In the genomic region with DNA sequence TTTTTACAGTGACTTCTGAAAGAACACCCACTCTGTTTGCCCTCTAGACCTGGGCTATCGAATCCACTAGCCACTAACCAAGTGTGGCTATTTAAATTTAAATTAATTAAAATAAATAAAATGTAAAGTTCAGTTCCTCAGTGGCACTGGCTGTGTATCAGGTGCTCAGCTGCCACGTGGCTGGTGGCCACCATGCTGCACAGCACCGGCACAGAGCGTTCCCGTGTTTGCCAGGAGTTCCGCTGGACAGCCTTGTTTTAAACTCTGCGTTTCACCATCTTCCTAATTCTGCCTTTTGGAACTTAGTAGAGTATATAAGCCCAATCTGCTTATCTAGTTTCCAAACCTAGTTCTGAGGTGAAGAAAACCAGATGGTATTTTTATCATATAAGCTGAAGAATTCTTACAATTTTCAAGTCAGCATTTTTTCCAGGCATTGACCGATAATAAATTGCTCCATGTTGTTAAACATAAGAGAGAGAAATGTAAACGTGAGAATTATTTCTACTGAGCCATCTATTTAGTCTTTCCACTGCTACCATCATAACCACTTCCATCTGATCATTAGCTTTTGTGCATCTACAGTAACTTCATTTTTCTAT, we compare ENCODE assay signal across 29 cellular contexts.
"Had no signal": no experiment of that assay in that cellular context is flagged by ENCODE, and none has a peak within 500 bp of the region (broad histone marks: within the 10 kb centered on the region; RNA-seq: fewer than 3 reads in every experiment).

No MANE protein-coding gene starts in this region.

- H3K9me3 Mint-ChIP-seq: activated CD4-positive, alpha-beta T cell treated with anti-CD3 and anti-CD28 coated beads, Interleukin-2, amount 10 ng/mL, durations not matched to agents 24 days and 14 days; activated CD8-positive, alpha-beta T cell treated with anti-CD3 and anti-CD28 coated beads for 36 hours; activated naive CD4-positive, alpha-beta T cell treated with anti-CD3 and anti-CD28 coated beads, Interleukin-2, amount 50 U/mL, for 24 hours; activated naive CD8-positive, alpha-beta T cell treated with anti-CD3 and anti-CD28 coated beads, Interleukin-2, amount 10 ng/mL, durations not matched to agents 7 days and 5 days; activated T-cell treated with anti-CD3 and anti-CD28 coated beads, Interleukin-2, amount 50 U/mL, for 72 hours; activated T-helper 17 cell treated with anti-CD3 and anti-CD28 coated beads, Interleukin-2, amount 50 U/mL, for 72 hours; T-helper 1 cell treated with Interleukin-12 subunit alpha and Interleukin-12 subunit beta and Interleukin-4 antibody, amounts not matched to agents 30 μg/mL and 1 μg/mL, for 36 hours; T-helper 2 cell treated with Interferon-gamma antibody and Interleukin-4, amounts not matched to agents 5 μg/mL and 100 μg/mL, for 36 hours had no signal

- H3K4me3 ChIP-seq: ascending aorta, breast epithelium, SJCRH30, SK-N-MC had no signal

- H3K27me3 Mint-ChIP-seq: activated CD8-positive, alpha-beta T cell treated with anti-CD3 and anti-CD28 coated beads for 36 hours; activated naive CD4-positive, alpha-beta T cell treated with anti-CD3 and anti-CD28 coated beads, Interleukin-2, amount 50 U/mL, for 24 hours; activated naive CD8-positive, alpha-beta T cell treated with anti-CD3 and anti-CD28 coated beads, Interleukin-2, amount 10 ng/mL, durations not matched to agents 7 days and 5 days had no signal

- H3K27ac Mint-ChIP-seq: activated CD4-positive, alpha-beta T cell treated with anti-CD3 and anti-CD28 coated beads, Interleukin-2, amount 10 ng/mL, durations not matched to agents 24 days and 14 days; activated CD8-positive, alpha-beta T cell treated with anti-CD3 and anti-CD28 coated beads for 36 hours; activated naive CD4-positive, alpha-beta T cell treated with anti-CD3 and anti-CD28 coated beads, Interleukin-2, amount 50 U/mL, for 24 hours; activated naive CD8-positive, alpha-beta T cell treated with anti-CD3 and anti-CD28 coated beads, Interleukin-2, amount 10 ng/mL, durations not matched to agents 7 days and 5 days; activated T-cell treated with anti-CD3 and anti-CD28 coated beads, Interleukin-2, amount 50 U/mL, for 72 hours; activated T-helper 17 cell treated with anti-CD3 and anti-CD28 coated beads, Interleukin-2, amount 50 U/mL, for 72 hours; T-helper 1 cell treated with Interleukin-12 subunit alpha and Interleukin-12 subunit beta and Interleukin-4 antibody, amounts not matched to agents 30 μg/mL and 1 μg/mL, for 36 hours; T-helper 2 cell treated with Interferon-gamma antibody and Interleukin-4, amounts not matched to agents 5 μg/mL and 100 μg/mL, for 36 hours had no signal

- H3K9me3 ChIP-seq: ascending aorta, breast epithelium, SJCRH30 had no signal

- FAIRE-seq: TTC549 had no signal

- H3K4me1 ChIP-seq: SJCRH30 had no signal

- ATAC-seq: activated CD8-positive, alpha-beta T cell treated with anti-CD3 and anti-CD28 coated beads for 36 hours; activated T-cell treated with anti-CD3 and anti-CD28 coated beads, Interleukin-2, amount 50 U/mL, for 72 hours; activated T-helper 17 cell treated with anti-CD3 and anti-CD28 coated beads, Interleukin-2, amount 50 U/mL, for 72 hours; Panc1 had no signal

- H3K27ac ChIP-seq: ascending aorta, breast epithelium, SJCRH30, SK-N-MC had no signal

- H3K4me1 Mint-ChIP-seq: activated CD4-positive, alpha-beta T cell treated with anti-CD3 and anti-CD28 coated beads, Interleukin-2, amount 10 ng/mL, durations not matched to agents 24 days and 14 days; activated naive CD4-positive, alpha-beta T cell treated with anti-CD3 and anti-CD28 coated beads, Interleukin-2, amount 50 U/mL, for 24 hours; activated naive CD8-positive, alpha-beta T cell treated with anti-CD3 and anti-CD28 coated beads, Interleukin-2, amount 10 ng/mL, durations not matched to agents 7 days and 5 days; activated T-helper 17 cell treated with anti-CD3 and anti-CD28 coated beads, Interleukin-2, amount 50 U/mL, for 72 hours had no signal

- H3K36me3 Mint-ChIP-seq: activated naive CD4-positive, alpha-beta T cell treated with anti-CD3 and anti-CD28 coated beads, Interleukin-2, amount 50 U/mL, for 24 hours; activated naive CD8-positive, alpha-beta T cell treated with anti-CD3 and anti-CD28 coated beads, Interleukin-2, amount 10 ng/mL, durations not matched to agents 7 days and 5 days had no signal

- DNase-seq: activated CD4-positive, alpha-beta T cell treated with anti-CD3 and anti-CD28 coated beads, Interleukin-2, amount 10 ng/mL, durations not matched to agents 24 days and 14 days; activated CD4-positive, alpha-beta T cell treated with anti-CD3 and anti-CD28 coated beads, Interleukin-2, amount 50 U/mL, for 4 hours; activated CD8-positive, alpha-beta T cell treated with anti-CD3 and anti-CD28 coated beads for 36 hours; activated effector memory CD4-positive, alpha-beta T cell treated with anti-CD3 and anti-CD28 coated beads, Interleukin-2, amount 50 U/mL, for 16 hours; activated naive CD4-positive, alpha-beta T cell; activated naive CD8-positive, alpha-beta T cell treated with anti-CD3 and anti-CD28 coated beads, Interleukin-2, amount 10 ng/mL, durations not matched to agents 7 days and 5 days; activated T-cell treated with anti-CD3 and anti-CD28 coated beads, Interleukin-2, amount 50 U/mL, for 1 hour; activated T-cell treated with anti-CD3 and anti-CD28 coated beads, Interleukin-2, amount 50 U/mL, for 72 hours; amygdala; caudate nucleus; Karpas-422; KBM-7; NCI-H1105; NCI-H1436; NCI-H1694 treated with DMSO at 0.1 percent for 48 hours; NCI-H2029; NCI-H345; NCI-H524 treated with DMSO at 0.1 percent for 48 hours; SHP77; SJCRH30 had no signal

- H3K27me3 ChIP-seq: ascending aorta, breast epithelium had no signal

- H3K4me3 Mint-ChIP-seq: activated CD4-positive, alpha-beta T cell treated with anti-CD3 and anti-CD28 coated beads, Interleukin-2, amount 10 ng/mL, durations not matched to agents 24 days and 14 days; activated CD8-positive, alpha-beta T cell treated with anti-CD3 and anti-CD28 coated beads for 36 hours; activated naive CD4-positive, alpha-beta T cell treated with anti-CD3 and anti-CD28 coated beads, Interleukin-2, amount 50 U/mL, for 24 hours; activated naive CD8-positive, alpha-beta T cell treated with anti-CD3 and anti-CD28 coated beads, Interleukin-2, amount 10 ng/mL, durations not matched to agents 7 days and 5 days; activated T-cell treated with anti-CD3 and anti-CD28 coated beads, Interleukin-2, amount 50 U/mL, for 72 hours; activated T-helper 17 cell treated with anti-CD3 and anti-CD28 coated beads, Interleukin-2, amount 50 U/mL, for 72 hours; T-helper 1 cell treated with Interleukin-12 subunit alpha and Interleukin-12 subunit beta and Interleukin-4 antibody, amounts not matched to agents 30 μg/mL and 1 μg/mL, for 36 hours; T-helper 2 cell treated with Interferon-gamma antibody and Interleukin-4, amounts not matched to agents 5 μg/mL and 100 μg/mL, for 36 hours had no signal

- H3K36me3 ChIP-seq: ascending aorta, breast epithelium, SJCRH30 had no signal
